Comparison of ENCODE assay signal across 9 cellular contexts in genomic region chr14:89430271-89430620, GRCh38. TPM values are rescaled to one million over a fixed set of nuclear protein-coding genes. Genes with fewer than 3 reads are reported as not detected.
DNase-seq lines count a peak whose midpoint lies in the region; ATAC-seq lines count a peak whose summit lies in the region.
"Had no signal": no experiment of that assay in that cellular context is flagged by ENCODE, and none has a peak within 500 bp of the region (broad histone marks: within the 10 kb centered on the region; RNA-seq: fewer than 3 reads in every experiment).

No MANE protein-coding gene starts in this region.

- no peaks in the 10 kb centered on the region for H3K36me3 ChIP-seq in naive thymus-derived CD4-positive, alpha-beta T cell (ENCODE audit: control insufficient read depth in 2 of 3, insufficient read depth in 3 of 3, low read length in 3 of 3)

- H3K9me3 ChIP-seq in naive thymus-derived CD4-positive, alpha-beta T cell (ENCODE audit: control insufficient read depth in 2 of 3, low read length in 3 of 3), result no peaks in the 10 kb centered on the region

- no peaks in the 10 kb centered on the region for H3K27me3 Mint-ChIP-seq in activated naive CD8-positive, alpha-beta T cell
- no peaks in the 10 kb centered on the region for H3K27me3 Mint-ChIP-seq in naive thymus-derived CD4-positive, alpha-beta T cell

- H3K27ac Mint-ChIP-seq in activated naive CD8-positive, alpha-beta T cell, result peak overlapping the region; percentile 99
- peak overlapping the region; percentile 69 to 93 (median 83) for H3K27ac Mint-ChIP-seq in naive thymus-derived CD4-positive, alpha-beta T cell

- H3K4me3 Mint-ChIP-seq in activated naive CD8-positive, alpha-beta T cell, result peak overlapping the region; percentile 92
- peak overlapping the region; percentile 75 to 88 (median 82) for H3K4me3 Mint-ChIP-seq in naive thymus-derived CD4-positive, alpha-beta T cell

- ATAC-seq in HG02798 (IDR thresholded peaks at IDR 0.05; ENCODE audit: poor library complexity, unreplicated experiment), result peak; percentile 1
- no peak for ATAC-seq in naive thymus-derived CD4-positive, alpha-beta T cell
- no peak for ATAC-seq in HG03460 (IDR thresholded peaks at IDR 0.05; ENCODE audit: unreplicated experiment)

- POLR2A ChIA-PET in naive thymus-derived CD4-positive, alpha-beta T cell (lab: Charles Lee), result interaction anchor here (0.6 to 1.2 kb wide), 8 partner anchors 11 to 938 kb away, joined by 3 to 6 read pairs (median 4); no protein-coding TSS in a partner anchor

- no peaks in the 10 kb centered on the region for H3K27me3 ChIP-seq in naive thymus-derived CD4-positive, alpha-beta T cell (ENCODE audit: control insufficient read depth in 2 of 2, insufficient read depth in 2 of 2, low read length in 2 of 2)

- H3K9me3 Mint-ChIP-seq in activated naive CD8-positive, alpha-beta T cell (ENCODE audit: low read depth), result no peaks in the 10 kb centered on the region
- no peaks in the 10 kb centered on the region for H3K9me3 Mint-ChIP-seq in naive thymus-derived CD4-positive, alpha-beta T cell

- H3K27ac ChIP-seq in naive thymus-derived CD4-positive, alpha-beta T cell (ENCODE audit: low read depth, low read length), result peak overlapping the region; percentile 68

- no peak for DNase-seq in naive thymus-derived CD4-positive, alpha-beta T cell
- DNase-seq in HT-29 (ENCODE audit: low spot score) (no peak), pons (ENCODE audit: low spot score) (no peak), SIG-M5 (lab: John Stamatoyannopoulos, UW) (no peak)
- DNase-seq: posterior cingulate gyrus had no signal

- peaks cover 29 to 30% of the 10 kb centered on the region in 2 donors for H3K4me1 ChIP-seq in naive thymus-derived CD4-positive, alpha-beta T cell (ENCODE audit: control insufficient read depth in 2 of 2, insufficient read depth in 2 of 2, low read length in 2 of 2)

- intact Hi-C loops in naive thymus-derived CD4-positive, alpha-beta T cell (cut with micrococcal nuclease), result loop anchor here (1.0 to 10.0 kb wide), 8 partner anchors 8 to 1425 kb away; partner anchors contain the start of genes FOXN3 (in 1 of the 2) and GPR65 (in 1 of the 2)

- H3K4me1 Mint-ChIP-seq in activated naive CD8-positive, alpha-beta T cell (ENCODE audit: low read depth), result peaks cover 66% of the 10 kb centered on the region
- H3K4me1 Mint-ChIP-seq in naive thymus-derived CD4-positive, alpha-beta T cell, result peaks cover 24 to 74% (median 60%) of the 10 kb centered on the region in 7 donors

- H3K4me3 ChIP-seq in GM08714 (ENCODE audit: low read length), result peak overlapping the region; percentile 41; the same call in 1 of the 2 replicates
- peak overlapping the region; percentile 56 for H3K4me3 ChIP-seq in naive thymus-derived CD4-positive, alpha-beta T cell (ENCODE audit: low read length)

- H3K36me3 Mint-ChIP-seq in activated naive CD8-positive, alpha-beta T cell, result peaks cover 13% of the 10 kb centered on the region
- H3K36me3 Mint-ChIP-seq in naive thymus-derived CD4-positive, alpha-beta T cell, result peaks cover 0 to 8% (median 4%) of the 10 kb centered on the region in 5 donors

- CTCF ChIA-PET in naive thymus-derived CD4-positive, alpha-beta T cell (lab: Charles Lee), result interaction anchor here (0.7 to 1.2 kb wide), 2 partner anchors 15 to 17 kb away, joined by 3 read pairs; no protein-coding TSS in a partner anchor

RNA-seq across cellular contexts. Expression of gene FOXN3, which starts 13.2 kb away (rescaled TPM):
- 100 to 1,000 TPM; 103 to 192 (median 149) TPM for total RNA-seq in naive thymus-derived CD4-positive, alpha-beta T cell
- 100 to 1,000 TPM; 120 to 156 TPM for polyA plus RNA-seq in naive thymus-derived CD4-positive, alpha-beta T cell
- 8.8 and 9.4 TPM in 2 replicates for total RNA-seq in HT-29 (2014; rRNA removed; shearing (Covaris generic))

Comparison
In these comparisons a context has a peak if more than half of its experiments do, and no peak if none do; other contexts are left out.
1. RNA of gene FOXN3, which starts 13.2 kb away (total RNA-seq): 103 to 192 TPM in naive thymus-derived CD4-positive, alpha-beta T cell; 8.8 to 9.4 TPM in HT-29; every median in the first group is over 10 times any median in the second.